Comparison of ENCODE assay signal across 23 cellular contexts in the genomic region with DNA sequence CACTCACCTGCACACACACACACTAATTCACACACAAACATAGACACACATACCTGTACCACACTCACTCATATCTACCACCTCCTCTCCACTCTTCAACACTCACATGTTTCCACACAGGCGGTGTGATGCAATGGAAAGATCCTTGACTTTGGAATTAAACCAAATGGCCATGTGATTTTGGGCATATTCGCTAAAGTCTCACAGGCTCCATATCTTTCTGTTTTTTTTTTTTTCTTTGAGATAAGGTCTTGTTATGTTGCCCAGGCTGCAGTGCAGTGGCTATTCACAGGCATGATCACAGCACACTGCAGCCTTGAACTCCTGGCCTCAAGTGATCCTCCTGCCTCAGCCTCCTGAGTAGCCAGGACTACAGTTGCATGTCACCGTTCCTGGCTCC.
"Had no signal": no experiment of that assay in that cellular context is flagged by ENCODE, and none has a peak within 500 bp of the region (broad histone marks: within the 10 kb centered on the region; RNA-seq: fewer than 3 reads in every experiment).

No MANE protein-coding gene starts in this region.

- H3K27me3 ChIP-seq: neural progenitor cell, ovary, right lobe of liver, sigmoid colon, stomach, thyroid gland, tibial nerve, upper lobe of left lung, vagina had no signal

- H3K4me3 ChIP-seq: neural progenitor cell, ovary, psoas muscle, right lobe of liver, sigmoid colon, stomach, thoracic aorta, thyroid gland, tibial nerve, upper lobe of left lung, vagina had no signal

- H3K36me3 ChIP-seq: neural progenitor cell, ovary, right lobe of liver, sigmoid colon, stomach, thoracic aorta, thyroid gland, tibial nerve, upper lobe of left lung, vagina had no signal

- DNase-seq: occipital lobe; ovary; posterior cingulate gyrus; psoas muscle; right cardiac atrium; right lobe of liver; sigmoid colon; small intestine; stimulated activated CD4-positive, alpha-beta T cell treated with anti-CD3 and anti-CD28 coated beads, Interleukin-15, amount 100 ng/mL, for 24 hours; stimulated activated CD4-positive, alpha-beta T cell treated with anti-CD3 and anti-CD28 coated beads, Interleukin-2, amount 100 ng/mL, for 24 hours; stimulated activated CD4-positive, alpha-beta T cell treated with anti-CD3 and anti-CD28 coated beads, Interleukin-2, amount 100 ng/mL, for 48 hours; stimulated activated CD4-positive, alpha-beta T cell treated with anti-CD3 and anti-CD28 coated beads, Interleukin-4, amount 100 ng/mL, for 24 hours; stimulated activated naive B cell treated with anti-CD40 and anti-IgM and Interleukin-4, amounts not matched to agents 10 μg/mL and 1 μg/mL and 100 μg/mL, for 72 hours; stimulated activated naive CD4-positive, alpha-beta T cell treated with Interleukin-2 at 50 U/mL for 16 hours; stomach; thyroid gland; trophoblast cell; upper lobe of left lung had no signal

- H3K27ac ChIP-seq: neural progenitor cell, ovary, parathyroid adenoma, right lobe of liver, sigmoid colon, stomach, thoracic aorta, thyroid gland, tibial nerve, upper lobe of left lung, vagina had no signal

- H3K4me1 ChIP-seq: neural progenitor cell, parathyroid adenoma, right lobe of liver, sigmoid colon, stomach, thyroid gland, tibial nerve, upper lobe of left lung, vagina had no signal

- H3K9me3 ChIP-seq: ovary, psoas muscle, right lobe of liver, sigmoid colon, stomach, thoracic aorta, thyroid gland, upper lobe of left lung, vagina had no signal
